ENCODE assay signal across 8 cellular contexts in the genomic region with DNA sequence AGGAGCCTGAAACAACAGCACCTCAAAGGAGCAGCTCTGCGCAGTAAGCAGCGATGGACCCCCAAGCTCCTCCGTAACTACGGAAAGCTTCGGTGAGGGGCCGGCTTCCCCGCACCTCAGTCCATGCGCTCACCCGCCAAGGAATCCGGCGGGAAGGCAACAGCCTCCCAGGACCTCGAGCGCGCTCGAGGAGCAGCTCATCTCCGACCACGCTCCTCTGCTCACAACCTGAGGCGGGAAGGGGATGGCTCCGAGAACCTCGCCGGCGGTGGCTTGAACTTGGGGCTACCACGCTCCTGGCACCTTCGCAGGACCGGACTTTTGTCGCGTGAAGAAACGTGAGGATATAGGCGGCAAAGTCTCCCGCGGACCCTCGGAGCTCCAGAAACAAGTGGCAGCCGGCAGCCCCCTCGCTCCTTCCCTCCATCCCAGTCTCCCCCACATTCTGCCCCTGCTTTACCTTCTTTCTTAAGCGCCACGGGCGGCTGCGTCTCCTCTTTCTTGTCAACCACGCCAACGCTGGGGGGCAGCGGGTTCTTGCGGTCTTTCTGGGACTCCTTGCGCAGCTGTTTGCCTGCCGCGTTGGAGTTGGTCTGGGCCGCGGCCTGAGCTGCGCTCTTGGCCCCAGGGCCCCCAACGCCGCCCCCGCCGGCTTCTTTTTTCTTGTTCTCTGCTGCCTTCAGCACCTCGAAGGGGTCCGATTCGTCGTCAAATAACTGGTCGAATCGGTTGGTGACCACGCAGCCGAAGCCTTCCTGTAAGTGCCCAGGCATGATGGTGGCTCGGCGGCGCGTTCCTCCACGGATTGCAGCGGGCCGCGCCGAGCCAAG. TPM values are rescaled to one million over a fixed set of nuclear protein-coding genes. Genes with fewer than 3 reads are reported as not detected.
DNase-seq lines count a peak whose midpoint lies in the region; ATAC-seq and TF ChIP-seq lines count a peak whose summit lies in the region.

No MANE protein-coding gene starts in this region.

- H3K4me3 ChIP-seq in breast epithelium, result peak overlapping the region; percentile 79 to 91 (median 84)

- H3K27me3 ChIP-seq in breast epithelium, result no peaks in the 10 kb centered on the region

- no peaks in the 10 kb centered on the region for H3K9me3 ChIP-seq in breast epithelium

- peaks cover 0 to 5% of the 10 kb centered on the region in 2 donors for H3K4me1 ChIP-seq in breast epithelium

- intact Hi-C loops in breast epithelium (cut with DNase I; ENCODE audit: low total_unique reads) (no loop called here), left colon (cut with DNase I, micrococcal nuclease) (no loop called here)

- DNase-seq in NCI-H146 (lab: John Stamatoyannopoulos, UW), result peak; percentile 46
- DNase-seq in NCI-H146 treated with DMSO at 0.1 percent for 48 hours (lab: John Stamatoyannopoulos, UW; ENCODE audit: unreplicated experiment), result no peak
- peak; percentile 21 for DNase-seq in SW480 (ENCODE audit: low spot score)
- peak; percentile 19 to 57 for DNase-seq in breast epithelium (ENCODE audit: low spot score in 2 of 2)
- peak; percentile 40 to 53 for DNase-seq in left colon
- peak; percentile 25 to 37 for DNase-seq in stimulated activated CD4-positive, alpha-beta T cell treated with anti-CD3 and anti-CD28 coated beads, Interleukin-1b, Interleukin-23, amount 100 ng/mL, for 4 hours (ENCODE audit: low read depth in 2 of 2)
- DNase-seq in T1000 (lab: John Stamatoyannopoulos, UW), result no peak

- peak overlapping the region; percentile 90 to 92 for H3K27ac ChIP-seq in breast epithelium

- ATAC-seq in HG03045 (IDR thresholded peaks at IDR 0.05; ENCODE audit: unreplicated experiment), result peak; percentile 14
- ATAC-seq in left colon, result peak; percentile 12

- no peaks in the 10 kb centered on the region for H3K36me3 ChIP-seq in breast epithelium

- TF ChIP-seq POLR2A in breast epithelium (IDR thresholded peaks at IDR 0.05), result no peak

- TF ChIP-seq CTCF in breast epithelium (IDR thresholded peaks at IDR 0.05), result no peak

RNA-seq across cellular contexts. Expression of a gene that starts 0.5 kb away (rescaled TPM):
- total RNA-seq in breast epithelium, result 100 to 1,000 TPM; 181 to 266 (median 218) TPM
- total RNA-seq in left colon, result 100 to 1,000 TPM; 137 to 148 TPM

Comparison
In these comparisons a context has a peak if more than half of its experiments do, and no peak if none do; other contexts are left out.
1. DNase-seq: peak in NCI-H146 (single experiment), SW480 (single experiment), breast epithelium (2 of 2), left colon (2 of 2) and stimulated activated CD4-positive, alpha-beta T cell treated with anti-CD3 and anti-CD28 coated beads, Interleukin-1b, Interleukin-23, amount 100 ng/mL, for 4 hours (2 of 2); none in NCI-H146 treated with DMSO at 0.1 percent for 48 hours (single experiment) and T1000 (single experiment).